8 cellular contexts compared by ENCODE assay signal in the genomic region with DNA sequence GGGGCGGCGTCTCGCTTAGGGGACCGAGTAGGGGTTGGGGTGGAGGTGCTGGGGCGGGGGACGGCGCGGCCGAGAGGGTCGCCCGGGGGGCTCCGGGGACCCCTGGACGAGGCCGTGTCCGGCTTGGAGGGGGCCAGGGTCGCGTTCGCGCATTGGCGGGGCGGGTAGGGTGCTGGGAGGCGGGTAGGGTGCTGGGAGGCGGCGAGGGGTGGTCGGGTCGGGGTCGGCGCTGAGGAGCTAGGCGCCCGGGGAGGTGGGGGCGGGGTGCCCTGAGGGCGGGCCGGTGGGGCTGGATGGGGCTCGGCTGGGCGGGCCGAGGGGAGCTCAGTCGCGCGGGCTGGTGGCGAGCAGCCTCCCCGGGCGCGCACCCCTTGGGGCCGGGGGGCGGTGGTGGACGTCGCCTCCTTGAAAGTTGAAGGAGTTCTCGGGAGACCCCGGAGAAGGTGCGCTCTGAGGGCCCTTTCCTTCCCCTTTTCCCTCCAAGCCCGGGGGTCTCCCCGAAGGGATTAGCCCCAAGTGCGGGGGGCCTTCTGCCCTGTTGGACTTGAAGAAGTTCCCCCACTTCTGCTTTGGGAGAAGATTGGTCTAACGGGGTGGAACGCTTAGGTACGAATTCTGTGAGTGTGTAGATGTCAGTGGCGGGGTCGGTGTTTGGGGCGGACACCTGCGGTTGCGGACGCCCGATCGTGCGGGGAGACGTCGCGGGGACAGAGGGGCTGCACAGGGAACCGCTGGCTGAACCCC. TPM values are rescaled to one million over a fixed set of nuclear protein-coding genes. Genes with fewer than 3 reads are reported as not detected.
DNase-seq lines count a peak whose midpoint lies in the region; ATAC-seq, FAIRE-seq and TF ChIP-seq lines count a peak whose summit lies in the region.

No MANE protein-coding gene starts in this region.

- H3K9me3 ChIP-seq in OCI-LY3 (ENCODE audit: insufficient read depth, low read length): no peaks in the 10 kb centered on the region
- no peaks in the 10 kb centered on the region for H3K9me3 ChIP-seq in GM12878 (replicated peaks; ENCODE audit: control insufficient read depth, insufficient read depth, low read length)
- H3K9me3 ChIP-seq in iPS-18c (ENCODE audit: control insufficient read depth, insufficient read depth, low read length): no peaks in the 10 kb centered on the region

- H2AFZ ChIP-seq in OCI-LY3 (ENCODE audit: low read depth, low read length) (peak overlapping the region; percentile 17; the same call in 1 of the 2 replicates), GM12878 (ENCODE audit: control insufficient read depth, low read depth, low read length) (no peak overlapping the region)

- H3K27me3 ChIP-seq in OCI-LY3 (ENCODE audit: low read depth, low read length) (peaks cover 32% of the 10 kb centered on the region), GM12878 (replicated peaks in 1 of 2; ENCODE audit: control insufficient read depth in 2 of 2, insufficient read depth in 2 of 2, low read length in 1 of 2) (no peaks in the 10 kb centered on the region)

- under 1% methylated on average over 33 of the region's 69 CpGs for WGBS in GM12878 (ENCODE audit: insufficient coverage, insufficient replicate concordance, low lambda C conversion rate, missing lambda C conversion rate)

- H3K36me3 ChIP-seq in OCI-LY3 (replicated peaks; ENCODE audit: low read depth, low read length) (no peaks in the 10 kb centered on the region), GM12878 (ENCODE audit: control insufficient read depth in 2 of 2, insufficient read depth in 2 of 2, low read length in 1 of 2) (no peaks in the 10 kb centered on the region)

- SMC1A ChIA-PET in GM12878 (lab: Charles Lee; ENCODE audit: uncharacterized antibody, unreplicated experiment): interaction anchor here (0.5 to 4.7 kb wide), 22 partner anchors 16 to 279 kb away, joined by 3 to 46 read pairs (median 6); no protein-coding TSS in a partner anchor

- H3K79me2 ChIP-seq in OCI-LY3 (ENCODE audit: low read length): peaks cover 49% of the 10 kb centered on the region
- H3K79me2 ChIP-seq in GM12878 (ENCODE audit: control insufficient read depth, insufficient read depth, low read length): peaks cover 52% of the 10 kb centered on the region

- peak; percentile 41 for ATAC-seq in GM12878

- CTCF ChIA-PET in GM12878 (lab: Yijun Ruan, JAX): interaction anchor here (0.7 to 5.3 kb wide), 9 partner anchors 26 to 294 kb away, joined by 3 to 55 read pairs (median 4); no protein-coding TSS in a partner anchor

- H3K4me3 ChIP-seq in OCI-LY3 (ENCODE audit: low read length) (peak overlapping the region; percentile 88), GM12878 (peak overlapping the region; percentile 99), iPS-18c (ENCODE audit: insufficient read depth, low read depth, low read length) (peak overlapping the region; percentile 95), skin epidermis (peak overlapping the region; percentile 66 to 88 (median 80))

- H3K4me1 ChIP-seq in OCI-LY3 (ENCODE audit: low read length) (peaks cover 23% of the 10 kb centered on the region), GM12878 (ENCODE audit: control insufficient read depth, insufficient read depth, low read length) (peaks cover 10% of the 10 kb centered on the region)

- POLR2A ChIA-PET in GM12878 (lab: Charles Lee): interaction anchor here (0.6 to 6.4 kb wide), 8 partner anchors 12 to 1686 kb away, joined by 3 to 41 read pairs (median 3); a partner anchor contains a TSS

- no peak for FAIRE-seq in GM12878 (lab: Jason Lieb, UNC)

- TF ChIP-seq CTCF in OCI-LY3 (IDR thresholded peaks at IDR 0.05; ENCODE audit: low read depth, low read length): no peak
- no peak for TF ChIP-seq CTCF in GM12878 (IDR thresholded peaks at IDR 0.05 in 2 of 3, conservative IDR thresholded peaks at IDR 0.05 in 1 of 3; ENCODE audit: control insufficient read depth in 2 of 3, extremely low read depth in 1 of 3, insufficient read depth in 1 of 3, low read depth in 3 of 3, low read length in 3 of 3)

- intact Hi-C loops in GM12878 (cut with micrococcal nuclease; ENCODE audit: unreplicated experiment): loop anchor here (1.0 to 5.0 kb wide), 4 partner anchors 46 to 284 kb away; no protein-coding TSS in a partner anchor

- RAD21 ChIA-PET in GM12878 (lab: Charles Lee; ENCODE audit: unreplicated experiment): interaction anchor here (0.5 to 6.4 kb wide), 16 partner anchors 12 to 294 kb away, joined by 3 to 68 read pairs (median 6); a partner anchor contains a TSS

- TF ChIP-seq EP300 in GM12878 (IDR thresholded peaks at IDR 0.05; ENCODE audit: borderline replicate concordance in 1 of 2, control insufficient read depth in 1 of 2, low read depth in 2 of 2, low read length in 2 of 2): no peak

- peak overlapping the region; percentile 89 for H3K4me2 ChIP-seq in OCI-LY3 (ENCODE audit: low read length)
- H3K4me2 ChIP-seq in GM12878 (ENCODE audit: control insufficient read depth, insufficient read depth): peak overlapping the region; percentile 58

- BruUV-seq in GM12878 (replicated peaks; lab: Mats Ljungman, UMichigan): no TSS peak

- TF ChIP-seq RAD21 in GM12878 (IDR thresholded peaks at IDR 0.05; ENCODE audit: insufficient read depth, low read depth, low read length): no peak

- peak overlapping the region; percentile 71 for H3K27ac ChIP-seq in OCI-LY3 (ENCODE audit: low read length)
- H3K27ac ChIP-seq in GM12878 (ENCODE audit: control insufficient read depth, insufficient read depth): peak overlapping the region; percentile 97
- peak overlapping the region; percentile 91 to 99 (median 98) for H3K27ac ChIP-seq in skin epidermis

- H3K9ac ChIP-seq in OCI-LY3 (ENCODE audit: low read length) (peak overlapping the region; percentile 95), GM12878 (ENCODE audit: control insufficient read depth, insufficient read depth, low read length) (peak overlapping the region; percentile 95)

- in situ Hi-C loops in GM12878 (cut with MboI): no loop called here

- peak in 3 of 4 experiments; percentile 11 to 37 (median 11) for DNase-seq in activated CD4-positive, CD25-positive, alpha-beta regulatory T cell (lab: John Stamatoyannopoulos, UW)
- DNase-seq in activated CD4-positive, CD25-positive, alpha-beta regulatory T cell treated with anti-CD3 and anti-CD28 coated beads, Interleukin-2, amount 50 U/mL, for 72 hours: no peak
- DNase-seq in GM12878 (ENCODE audit: low read depth, low spot score) (no peak), NCI-H1436 (lab: John Stamatoyannopoulos, UW) (no peak), NCI-H526 treated with DMSO at 0.1 percent for 48 hours (lab: John Stamatoyannopoulos, UW) (no peak)

- H4K20me1 ChIP-seq in OCI-LY3 (ENCODE audit: insufficient read depth, low read length): peaks cover 36% of the 10 kb centered on the region
- H4K20me1 ChIP-seq in GM12878 (ENCODE audit: control insufficient read depth, insufficient read depth): no peaks in the 10 kb centered on the region

- 0 out of 2 replicates have a peak, but pooled peaks have one; percentile 25 for TF ChIP-seq POLR2A in GM12878 (IDR thresholded peaks at IDR 0.05; ENCODE audit: low read depth, low read length)

TF ChIP-seq in GM12878, 131 proteins besides CTCF, POLR2A, EP300 and RAD21 (continues in another document):
- TF ChIP-seq YBX1 (IDR thresholded peaks at IDR 0.05) (no peak), PML (IDR thresholded peaks at IDR 0.05; ENCODE audit: low read length) (no peak), CHD1 (IDR thresholded peaks at IDR 0.05; ENCODE audit: low read depth, low read length) (peak; percentile 87; the same call in 1 of the 2 replicates), SMARCA5 (IDR thresholded peaks at IDR 0.05) (no peak), TCF3 (IDR thresholded peaks at IDR 0.05; ENCODE audit: borderline replicate concordance, insufficient read depth, low read depth, low read length) (no peak), SUZ12 (IDR thresholded peaks at IDR 0.05; ENCODE audit: unreplicated experiment) (no peak)
- TF ChIP-seq, protein P1, sequence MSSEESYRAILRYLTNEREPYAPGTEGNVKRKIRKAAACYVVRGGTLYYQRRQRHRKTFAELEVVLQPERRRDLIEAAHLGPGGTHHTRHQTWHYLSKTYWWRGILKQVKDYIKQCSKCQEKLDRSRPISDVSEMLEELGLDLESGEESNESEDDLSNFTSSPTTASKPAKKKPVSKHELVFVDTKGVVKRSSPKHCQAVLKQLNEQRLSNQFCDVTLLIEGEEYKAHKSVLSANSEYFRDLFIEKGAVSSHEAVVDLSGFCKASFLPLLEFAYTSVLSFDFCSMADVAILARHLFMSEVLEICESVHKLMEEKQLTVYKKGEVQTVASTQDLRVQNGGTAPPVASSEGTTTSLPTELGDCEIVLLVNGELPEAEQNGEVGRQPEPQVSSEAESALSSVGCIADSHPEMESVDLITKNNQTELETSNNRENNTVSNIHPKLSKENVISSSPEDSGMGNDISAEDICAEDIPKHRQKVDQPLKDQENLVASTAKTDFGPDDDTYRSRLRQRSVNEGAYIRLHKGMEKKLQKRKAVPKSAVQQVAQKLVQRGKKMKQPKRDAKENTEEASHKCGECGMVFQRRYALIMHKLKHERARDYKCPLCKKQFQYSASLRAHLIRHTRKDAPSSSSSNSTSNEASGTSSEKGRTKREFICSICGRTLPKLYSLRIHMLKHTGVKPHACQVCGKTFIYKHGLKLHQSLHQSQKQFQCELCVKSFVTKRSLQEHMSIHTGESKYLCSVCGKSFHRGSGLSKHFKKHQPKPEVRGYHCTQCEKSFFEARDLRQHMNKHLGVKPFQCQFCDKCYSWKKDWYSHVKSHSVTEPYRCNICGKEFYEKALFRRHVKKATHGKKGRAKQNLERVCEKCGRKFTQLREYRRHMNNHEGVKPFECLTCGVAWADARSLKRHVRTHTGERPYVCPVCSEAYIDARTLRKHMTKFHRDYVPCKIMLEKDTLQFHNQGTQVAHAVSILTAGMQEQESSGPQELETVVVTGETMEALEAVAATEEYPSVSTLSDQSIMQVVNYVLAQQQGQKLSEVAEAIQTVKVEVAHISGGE (CRISPR knock-in tag; IDR thresholded peaks at IDR 0.05): 0 out of 2 replicates have a peak, but pooled peaks have one; percentile 27

RNA-seq across cellular contexts. Expression of a gene that starts 0.5 kb away (rescaled TPM):
- total RNA-seq in GM12878 (2013; cell fraction: nucleolus; rRNA removed): 105 and 111 TPM in 2 replicates
- total RNA-seq in GM12878 (2014; rRNA removed): 35.1 and 39.5 TPM in 2 replicates
- total RNA-seq in GM12878 (2014; rRNA removed; fragmentation: Illumina TruSeq; extraction: Trizol): 36.6 and 38.5 TPM in 2 replicates
- 41.0 and 46.7 TPM in 2 replicates for total RNA-seq in GM12878 (2021)
- 12.7 TPM for polyA plus RNA-seq in GM12878 (2011; ENCODE audit: low read depth)
- polyA plus RNA-seq in GM12878 (2011; rRNA removed): 43.2 and 50.5 TPM in 2 replicates
- 23.1 and 23.5 TPM in 2 replicates for polyA plus RNA-seq in GM12878 (2011; cell fraction: cytosol; rRNA removed)
- 65.2 and 65.9 TPM in 2 replicates for polyA plus RNA-seq in GM12878 (2011; cell fraction: nucleus; rRNA removed)
- polyA plus RNA-seq in GM12878 (2012): 21.1 and 27.5 TPM in 2 replicates
- 38.9 and 49.5 TPM in 2 replicates for polyA plus RNA-seq in GM12878 (2014; fragmentation: Illumina TruSeq; extraction: Trizol)
- polyA plus RNA-seq in GM12878 (2014; fragmentation: Nextera tagmentation; extraction: Ambion mirVana): 1 to 10 TPM; 7.2 to 7.9 TPM
- polyA plus RNA-seq in GM12878 (2014; rRNA removed): 37.1 and 45.7 TPM in 2 replicates
- 10 to 100 TPM; 30.2 to 33.3 TPM for polyA plus RNA-seq in GM12878 (2016; fragmentation: Nextera tagmentation; extraction: Ambion mirVana)
- 48.6 and 49.4 TPM in 2 replicates for polyA minus RNA-seq in GM12878 (2011; rRNA and poly(A)+ RNA removed)
- polyA minus RNA-seq in GM12878 (2011; cell fraction: cytosol; rRNA and poly(A)+ RNA removed): 14.4 and 17.7 TPM in 2 replicates
- polyA minus RNA-seq in GM12878 (2011; cell fraction: nucleus; rRNA and poly(A)+ RNA removed): 45.7 and 69.9 TPM in 2 replicates

Comparison
In these comparisons a context has a peak if more than half of its experiments do, and no peak if none do; other contexts are left out.
1. DNase-seq: peak in activated CD4-positive, CD25-positive, alpha-beta regulatory T cell (3 of 4); none in activated CD4-positive, CD25-positive, alpha-beta regulatory T cell treated with anti-CD3 and anti-CD28 coated beads, Interleukin-2, amount 50 U/mL, for 72 hours (single experiment), GM12878 (single experiment), NCI-H1436 (single experiment) and NCI-H526 treated with DMSO at 0.1 percent for 48 hours (single experiment).
2. Peak in every context shown above with its lines, with median percentiles within 50 percentile points of each other: H3K27ac ChIP-seq and H3K4me3 ChIP-seq.